ENCODE assay signal across 8 cellular contexts in the genomic region with DNA sequence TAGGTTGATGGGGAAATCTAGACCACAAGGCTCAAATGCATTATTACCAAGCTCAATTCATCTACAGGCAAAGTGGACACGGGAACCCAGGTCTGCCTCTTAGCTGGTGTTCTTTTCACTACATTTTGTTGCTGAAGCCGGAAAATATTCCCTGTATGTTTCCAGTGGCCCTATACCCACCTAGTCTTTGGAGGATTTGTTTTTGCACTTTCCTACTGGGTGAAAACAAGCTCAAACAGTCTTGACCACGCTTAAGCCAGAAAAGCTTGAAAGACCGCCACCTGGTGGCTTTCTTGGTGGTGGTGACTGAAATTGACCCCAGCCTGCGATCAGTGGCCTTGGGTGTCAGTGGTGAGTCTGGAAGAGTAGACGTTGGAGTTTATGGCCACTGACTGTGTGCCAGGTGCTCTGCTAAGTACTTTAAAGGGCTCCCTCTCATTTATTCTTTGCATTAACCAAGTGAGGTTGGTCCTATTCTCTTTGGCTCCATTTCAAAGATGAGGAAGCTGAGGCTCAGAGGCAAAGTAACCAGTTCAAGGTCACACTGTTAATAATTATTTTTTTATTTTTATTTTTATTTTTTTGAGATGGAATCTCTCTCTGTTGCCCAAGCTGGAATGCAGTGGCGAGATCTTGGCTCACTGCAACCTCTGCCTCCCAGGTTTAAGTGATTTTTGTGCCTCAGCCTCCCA. TPM values are rescaled to one million over a fixed set of nuclear protein-coding genes. Genes with fewer than 3 reads are reported as not detected.
DNase-seq lines count a peak whose midpoint lies in the region; ATAC-seq, FAIRE-seq and TF ChIP-seq lines count a peak whose summit lies in the region.

No MANE protein-coding gene starts in this region.

- no peak for TF ChIP-seq CTCF in omental fat pad (IDR thresholded peaks at IDR 0.05)

- DNase-seq in C1 segment of cervical spinal cord (lab: John Stamatoyannopoulos, UW) (peak in 11 of 14 donors; percentile 16 to 61 (median 47)), GM19239 (ENCODE audit: insufficient read length, low spot score) (no peak), NCI-H526 (lab: John Stamatoyannopoulos, UW) (peak; percentile 22 to 56), activated T-cell treated with anti-CD3 and anti-CD28 coated beads for 48 hours (ENCODE audit: low read depth) (peak; percentile 35), fibroblast of the conjunctiva (ENCODE audit: low read depth) (peak; percentile 20), omental fat pad (ENCODE audit: low spot score) (peak; percentile 56), NCI-H2171 treated with DMSO at 0.1 percent for 48 hours (lab: John Stamatoyannopoulos, UW) (no peak)

- ATAC-seq in omental fat pad (ENCODE audit: low FRiP score) (no peak), HG02678 (IDR thresholded peaks at IDR 0.05; ENCODE audit: unreplicated experiment) (no peak)

- peak; percentile 82 for FAIRE-seq in GM19239 (lab: Jason Lieb, UNC)

RNA-seq across cellular contexts. Expression of a gene that starts 11.1 kb away (rescaled TPM):
- 1 to 10 TPM in 2 of 4 donors, under 1 TPM in 2; 0.48 to 1.1 (median 1.0) TPM for total RNA-seq in omental fat pad

Comparison
In these comparisons a context has a peak if more than half of its experiments do, and no peak if none do; other contexts are left out.
1. DNase-seq: peak in C1 segment of cervical spinal cord (11 of 14), NCI-H526 (2 of 2), activated T-cell treated with anti-CD3 and anti-CD28 coated beads for 48 hours (single experiment), fibroblast of the conjunctiva (single experiment) and omental fat pad (single experiment); none in GM19239 (single experiment) and NCI-H2171 treated with DMSO at 0.1 percent for 48 hours (single experiment).